ENCODE assay signal across 8 cellular contexts in the genomic region with DNA sequence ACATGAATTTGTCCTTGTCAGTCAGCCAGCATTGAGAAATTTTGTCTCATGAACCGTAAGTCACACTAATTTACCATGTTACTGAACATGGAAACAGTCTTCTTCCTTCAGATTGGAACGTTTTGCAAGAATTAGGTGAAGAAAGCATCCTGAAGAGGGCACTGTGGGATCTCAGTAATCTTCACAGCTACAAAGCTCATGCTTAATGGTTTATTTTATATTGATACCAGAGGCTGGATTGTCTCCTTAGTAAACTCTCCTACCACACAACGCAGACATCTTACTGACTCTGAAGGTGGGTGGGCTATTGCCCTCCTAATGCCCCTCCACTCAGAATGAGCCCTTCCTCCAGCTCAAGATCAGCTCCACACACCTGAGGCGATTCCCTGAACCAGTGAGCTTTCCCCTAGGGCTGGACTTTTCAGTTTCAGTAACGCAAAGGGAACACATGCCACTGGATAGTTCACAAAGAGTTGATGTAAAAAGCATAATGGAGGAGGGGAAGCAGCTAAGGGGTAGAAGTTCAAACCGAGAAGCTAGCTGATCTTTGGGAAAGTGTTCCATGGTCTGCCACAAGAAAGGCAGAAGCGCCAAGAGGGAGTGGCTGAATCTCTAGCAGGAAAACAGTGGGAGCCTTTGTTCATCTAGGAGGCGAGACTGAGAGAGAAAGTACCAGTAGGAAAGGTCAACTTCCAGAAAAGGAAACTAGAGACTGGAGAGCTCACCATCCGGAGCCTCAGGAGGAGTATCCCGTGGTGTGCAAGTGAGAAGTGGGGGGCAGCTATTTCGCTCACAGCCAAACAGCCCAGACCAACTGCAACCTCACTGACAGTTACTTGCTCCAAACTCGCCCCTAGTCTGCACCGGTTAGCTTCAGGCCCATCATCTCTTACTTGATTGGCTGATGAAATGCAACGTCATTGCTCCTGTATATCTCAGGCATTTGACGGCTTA. TPM values are rescaled to one million over a fixed set of nuclear protein-coding genes. Genes with fewer than 3 reads are reported as not detected.
DNase-seq lines count a peak whose midpoint lies in the region; ATAC-seq lines count a peak whose summit lies in the region.

A gene (minus strand): TSS at position 849 of the 954 bp plus-strand sequence. CDS start 7,425 bp downstream, outside the sequence.

- DNase-seq in EH (ENCODE audit: low read depth): peak; percentile 75
- peak; percentile 70 for DNase-seq in LoVo (ENCODE audit: low spot score)
- peak in 1 of 2 experiments; percentile 43 for DNase-seq in SJSA1 (ENCODE audit: low read depth in 1 of 2, low spot score in 2 of 2)
- DNase-seq in central memory CD4-positive, alpha-beta T cell: peak; percentile 23
- peak; percentile 83 for DNase-seq in iris pigment epithelial cell (ENCODE audit: low read depth)

- no peaks in the 10 kb centered on the region for H3K27me3 ChIP-seq in SJSA1 (replicated peaks)

- peak within 1 kb of the TSS; percentile 20 for H3K4me3 ChIP-seq in SJSA1
- peak within 1 kb of the TSS; percentile 10 to 31 (median 25) for H3K4me3 ChIP-seq in skin epidermis

- no peaks in the 10 kb centered on the region for H3K4me1 ChIP-seq in SJSA1 (replicated peaks)

- H3K9me3 ChIP-seq in SJSA1 (replicated peaks): no peaks in the 10 kb centered on the region

- no peaks in the 10 kb centered on the region for H3K36me3 ChIP-seq in SJSA1

- no peak within 1 kb of the TSS for H3K27ac ChIP-seq in SJSA1
- H3K27ac ChIP-seq in skin epidermis: peak within 1 kb of the TSS in 11 of 21 experiments; percentile 23 to 70 (median 56)

- ATAC-seq in GM21576 (IDR thresholded peaks at IDR 0.05; ENCODE audit: unreplicated experiment) (peak; percentile 59), GM18520 (IDR thresholded peaks at IDR 0.05; ENCODE audit: unreplicated experiment) (no peak)

RNA-seq across cellular contexts. Expression of the gene that starts here (rescaled TPM):
- not detected in 2 replicates for total RNA-seq in SJSA1 (2014; rRNA removed; shearing (Covaris generic))
